9 cellular contexts compared by ENCODE assay signal in genomic region chr12:92717202-92717601, GRCh38. TPM values are rescaled to one million over a fixed set of nuclear protein-coding genes. Genes with fewer than 3 reads are reported as not detected.
DNase-seq lines count a peak whose midpoint lies in the region; ATAC-seq and TF ChIP-seq lines count a peak whose summit lies in the region.
"Had no signal": no experiment of that assay in that cellular context is flagged by ENCODE, and none has a peak within 500 bp of the region (broad histone marks: within the 10 kb centered on the region; RNA-seq: fewer than 3 reads in every experiment).

No MANE protein-coding gene starts in this region.

- no peak overlapping the region for H3K4me2 ChIP-seq in osteoblast (ENCODE audit: insufficient read depth, low read length)

- no peaks in the 10 kb centered on the region for H3K9me3 ChIP-seq in osteoblast (ENCODE audit: low read depth, low read length)

- no peaks in the 10 kb centered on the region for H3K36me3 Mint-ChIP-seq in natural killer cell treated with Interleukin-12 subunit alpha and Interleukin-12 subunit beta and Interleukin-15 and Interleukin-18, amount 100 ng/mL, for 72 hours

- no peaks in the 10 kb centered on the region for H3K79me2 ChIP-seq in osteoblast (ENCODE audit: insufficient read depth, low read length)

- peaks cover 16% of the 10 kb centered on the region for H3K4me1 ChIP-seq in osteoblast (ENCODE audit: insufficient read depth, low read length)

- no peaks in the 10 kb centered on the region for H3K27me3 ChIP-seq in osteoblast (ENCODE audit: insufficient read depth, low read length)

- H3K4me3 Mint-ChIP-seq in natural killer cell treated with Interleukin-12 subunit alpha and Interleukin-12 subunit beta and Interleukin-15 and Interleukin-18, amount 100 ng/mL, for 72 hours: no peak overlapping the region

- no peak for DNase-seq in GM10248 (ENCODE audit: extremely low spot score)
- DNase-seq in NAMALWA (ENCODE audit: low spot score): peak; percentile 17
- DNase-seq in dermis blood vessel endothelial cell: peak; percentile 73
- no peak for DNase-seq in osteoblast (ENCODE audit: insufficient read length, low spot score, missing footprints)
- DNase-seq in RKO (ENCODE audit: low spot score): no peak
- DNase-seq in stimulated activated naive CD4-positive, alpha-beta T cell treated with Interleukin-2 at 50 U/mL for 16 hours (lab: John Stamatoyannopoulos, UW): no peak
- DNase-seq in natural killer cell treated with Interleukin-12 subunit alpha and Interleukin-12 subunit beta and Interleukin-15 and Interleukin-18, amount 100 ng/mL, for 72 hours (ENCODE audit: low spot score): no peak
- DNase-seq: T1000 had no signal

- H3K9me3 Mint-ChIP-seq in natural killer cell treated with Interleukin-12 subunit alpha and Interleukin-12 subunit beta and Interleukin-15 and Interleukin-18, amount 100 ng/mL, for 72 hours: no peaks in the 10 kb centered on the region

- H3K27ac Mint-ChIP-seq in natural killer cell treated with Interleukin-12 subunit alpha and Interleukin-12 subunit beta and Interleukin-15 and Interleukin-18, amount 100 ng/mL, for 72 hours: no peak overlapping the region

- POLR2A ChIA-PET in GM10248 (lab: Yijun Ruan, JAX): no interaction called here

- no peak overlapping the region for H3K4me3 ChIP-seq in osteoblast (ENCODE audit: insufficient read depth, low read length)

- ATAC-seq in GM19397 (IDR thresholded peaks at IDR 0.05; ENCODE audit: unreplicated experiment): no peak
- no peak for ATAC-seq in natural killer cell treated with Interleukin-12 subunit alpha and Interleukin-12 subunit beta and Interleukin-15 and Interleukin-18, amount 100 ng/mL, for 72 hours

- peaks cover 0 to 7% of the 10 kb centered on the region in 2 donors for H3K27me3 Mint-ChIP-seq in natural killer cell treated with Interleukin-12 subunit alpha and Interleukin-12 subunit beta and Interleukin-15 and Interleukin-18, amount 100 ng/mL, for 72 hours

- no peaks in the 10 kb centered on the region for H3K4me1 Mint-ChIP-seq in natural killer cell treated with Interleukin-12 subunit alpha and Interleukin-12 subunit beta and Interleukin-15 and Interleukin-18, amount 100 ng/mL, for 72 hours (ENCODE audit: low read depth in 2 of 2)

- no peaks in the 10 kb centered on the region for H4K20me1 ChIP-seq in osteoblast (ENCODE audit: insufficient read depth, low read length)

- CTCF ChIA-PET in GM10248 (lab: Yijun Ruan, JAX): interaction anchor here (1.5 to 1.9 kb wide), 3 partner anchors 10 to 67 kb away, joined by 5 read pairs; no protein-coding TSS in a partner anchor

- H2AFZ ChIP-seq in osteoblast (ENCODE audit: low read length): peak overlapping the region; percentile 10

- H3K27ac ChIP-seq in osteoblast (ENCODE audit: low read depth, low read length): no peak overlapping the region

- TF ChIP-seq CTCF in GM10248 (IDR thresholded peaks at IDR 0.05; ENCODE audit: control extremely low read depth, extremely low read depth, low read depth, missing control alignments) (peak; percentile 7), osteoblast (IDR thresholded peaks at IDR 0.05; ENCODE audit: extremely low read depth, low read depth, low read length) (peak; percentile 74)

- H3K36me3 ChIP-seq in osteoblast (ENCODE audit: insufficient read depth, low read length): no peaks in the 10 kb centered on the region

RNA-seq across cellular contexts. Expression of gene PLEKHG7, which starts 14.4 kb away (rescaled TPM):
- total RNA-seq in dermis blood vessel endothelial cell (not detected in 2 replicates), osteoblast (not detected in 2 replicates)
- not detected for total RNA-seq in natural killer cell treated with Interleukin-12 subunit alpha and Interleukin-12 subunit beta and Interleukin-15 and Interleukin-18, amount 100 ng/mL, for 72 hours

Comparison
In these comparisons a context has a peak if more than half of its experiments do, and no peak if none do; other contexts are left out.
1. DNase-seq: peak in NAMALWA (single experiment) and dermis blood vessel endothelial cell (single experiment); none in GM10248 (single experiment), osteoblast (single experiment), RKO (single experiment), stimulated activated naive CD4-positive, alpha-beta T cell treated with Interleukin-2 at 50 U/mL for 16 hours (single experiment) and natural killer cell treated with Interleukin-12 subunit alpha and Interleukin-12 subunit beta and Interleukin-15 and Interleukin-18, amount 100 ng/mL, for 72 hours (single experiment).